In the genomic region with DNA sequence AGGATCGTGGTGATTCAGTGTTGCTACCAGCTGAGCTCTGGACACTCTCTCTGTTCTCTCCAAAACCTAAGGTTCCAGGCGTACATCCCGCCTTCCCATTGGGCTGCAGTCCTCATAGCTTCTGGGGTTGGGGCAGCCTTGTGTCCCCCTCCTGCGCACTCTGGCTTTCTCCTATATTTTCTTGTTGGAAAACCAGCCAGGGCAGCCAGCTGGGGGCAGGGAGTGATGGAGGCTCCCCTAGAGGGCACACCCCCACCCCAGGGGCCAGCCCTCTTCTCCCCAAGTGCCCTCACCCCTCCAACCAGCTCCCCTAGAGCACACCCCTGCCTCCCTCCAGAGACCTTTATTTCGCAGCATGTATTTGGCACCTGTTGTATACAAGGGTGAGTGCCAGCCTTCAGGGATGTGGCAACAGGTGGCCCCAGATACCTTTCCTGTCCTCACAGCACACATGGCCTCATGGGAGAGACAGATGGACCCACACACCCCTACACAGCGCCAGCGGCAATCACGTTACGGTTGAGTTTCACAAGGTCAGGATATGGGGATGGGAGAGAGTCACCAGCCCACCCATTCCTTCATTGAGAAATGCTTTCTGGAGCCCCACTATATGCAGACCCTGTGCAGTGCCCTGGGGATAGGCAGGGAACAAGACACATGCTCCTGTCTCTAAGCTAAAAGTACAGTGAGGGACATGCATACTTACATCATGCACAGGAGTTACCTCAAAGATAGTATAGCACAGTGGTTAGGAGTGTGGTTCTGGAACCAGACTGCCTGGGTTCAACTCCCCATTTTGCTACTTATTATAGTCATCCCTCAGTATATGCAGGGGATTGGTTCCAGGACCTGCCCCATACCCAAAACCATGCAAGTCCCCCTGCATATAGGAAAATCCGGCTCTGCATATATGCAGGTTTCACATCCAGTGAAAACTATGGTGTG, we compare ENCODE assay signal across 24 cellular contexts.
A peak's percentile ranks its signal among the peaks of the same experiment; 100 is the strongest.
DNase-seq lines count a peak whose midpoint lies in the region; ATAC-seq and TF ChIP-seq lines count a peak whose summit lies in the region.
"Had no signal": no experiment of that assay in that cellular context is flagged by ENCODE, and none has a peak within 500 bp of the region (broad histone marks: within the 10 kb centered on the region; RNA-seq: fewer than 3 reads in every experiment).

No MANE protein-coding gene starts in this region.

- POLR2A ChIA-PET in HCT116 (lab: Charles Lee), result no interaction called here
- POLR2A ChIA-PET in Panc1 (lab: Charles Lee), result interaction anchor here (0.6 kb wide), 1 partner anchor 14 kb away, joined by 6 read pairs; no protein-coding TSS in a partner anchor

- H2AFZ ChIP-seq in HCT116 (ENCODE audit: low read depth, low read length, poor library complexity, severe bottlenecking), result no peak overlapping the region
- H2AFZ ChIP-seq: PC-9 had no signal

- H3K4me3 Mint-ChIP-seq in progenitor cell of endocrine pancreas (ENCODE audit: low read depth), result no peak overlapping the region
- H3K4me3 Mint-ChIP-seq: CD4-positive, CD25-positive, alpha-beta regulatory T cell; HFFc6 had no signal

- DNase-seq in NCI-H1694 treated with DMSO at 0.1 percent for 48 hours (lab: John Stamatoyannopoulos, UW), result peak; percentile 12
- DNase-seq in NCI-H1694 (lab: John Stamatoyannopoulos, UW), result no peak
- DNase-seq in HCT116 (ENCODE audit: low read depth, low spot score), result no peak
- DNase-seq in Panc1 (ENCODE audit: low read depth, low spot score), result no peak
- DNase-seq in upper lobe of right lung, result no peak
- DNase-seq in progenitor cell of endocrine pancreas (ENCODE audit: low spot score, unreplicated experiment), result no peak
- no peak for DNase-seq in nucleus accumbens (lab: John Stamatoyannopoulos, UW)
- DNase-seq: 8988T; CD4-positive, CD25-positive, alpha-beta regulatory T cell; GDM1; HFFc6; IMR-90; NCI-H1092; NCI-H1436; NCI-H1930; NCI-H2107; NCI-H446 treated with DMSO at 0.1 percent for 48 hours; NCI-H526; PC-9; SHP77 had no signal

- no peaks in the 10 kb centered on the region for H3K27me3 Mint-ChIP-seq in progenitor cell of endocrine pancreas

- H3K79me2 ChIP-seq in HCT116 (ENCODE audit: insufficient read depth, low read length), result no peaks in the 10 kb centered on the region

- H3K27ac ChIP-seq in HCT116 (ENCODE audit: low read depth, low read length) (no peak overlapping the region), Panc1 (ENCODE audit: low read length) (no peak overlapping the region), upper lobe of right lung (no peak overlapping the region)
- H3K27ac ChIP-seq: BLaER1, KMS-11, PC-9, RWPE1 had no signal

- TF ChIP-seq CTCF in HCT116 (IDR thresholded peaks at IDR 0.05 in 2 of 3, conservative IDR thresholded peaks at IDR 0.05 in 1 of 3; ENCODE audit: borderline replicate concordance in 1 of 3, insufficient read depth in 1 of 3, low read depth in 2 of 3, low read length in 2 of 3) (no peak), Panc1 (IDR thresholded peaks at IDR 0.05) (no peak), upper lobe of right lung (IDR thresholded peaks at IDR 0.05) (no peak), progenitor cell of endocrine pancreas (IDR thresholded peaks at IDR 0.05; ENCODE audit: unreplicated experiment) (no peak)

- peaks cover 9% of the 10 kb centered on the region for H3K36me3 Mint-ChIP-seq in progenitor cell of endocrine pancreas (ENCODE audit: insufficient read depth)
- H3K36me3 Mint-ChIP-seq: CD4-positive, CD25-positive, alpha-beta regulatory T cell had no signal

- H3K9me3 ChIP-seq in HCT116 (ENCODE audit: control insufficient read depth in 1 of 2, insufficient read depth in 1 of 2, low read depth in 1 of 2, low read length in 2 of 2) (no peaks in the 10 kb centered on the region), Panc1 (ENCODE audit: control insufficient read depth, insufficient read depth, low read depth, low read length) (no peaks in the 10 kb centered on the region), upper lobe of right lung (no peaks in the 10 kb centered on the region)
- H3K9me3 ChIP-seq: BLaER1 had no signal

- ATAC-seq in HCT116 (peak; percentile 34; the same call in 1 of the 2 replicates), Panc1 (peak; percentile 76), upper lobe of right lung (peak; percentile 21)
- ATAC-seq: GM12878 had no signal

- H3K4me1 ChIP-seq in HCT116 (ENCODE audit: control insufficient read depth in 1 of 2, insufficient read depth in 2 of 2, low read length in 2 of 2), result no peaks in the 10 kb centered on the region
- H3K4me1 ChIP-seq in Panc1 (ENCODE audit: control insufficient read depth, insufficient read depth, low read length), result no peaks in the 10 kb centered on the region
- no peaks in the 10 kb centered on the region for H3K4me1 ChIP-seq in upper lobe of right lung

- TF ChIP-seq POLR2A in HCT116 (IDR thresholded peaks at IDR 0.05; ENCODE audit: borderline replicate concordance, extremely low read depth, insufficient read depth, insufficient read length), result no peak

- H3K9ac ChIP-seq in HCT116 (ENCODE audit: low read length), result no peak overlapping the region
- H3K9ac ChIP-seq: BLaER1, KMS-11 had no signal

- intact Hi-C loops in HCT116 (cut with micrococcal nuclease) (no loop called here), Panc1 (cut with micrococcal nuclease; ENCODE audit: unreplicated experiment) (no loop called here), upper lobe of right lung (cut with DNase I) (no loop called here)

- no peaks in the 10 kb centered on the region for H3K4me1 Mint-ChIP-seq in progenitor cell of endocrine pancreas (ENCODE audit: low read depth)

- CTCF ChIA-PET in HCT116 (lab: Charles Lee), result no interaction called here
- CTCF ChIA-PET in Panc1 (lab: Charles Lee), result interaction anchor here (0.6 kb wide), 1 partner anchor 31 kb away, joined by 3 read pairs; no protein-coding TSS in a partner anchor

- H3K36me3 ChIP-seq in HCT116 (ENCODE audit: control insufficient read depth in 1 of 2, insufficient read depth in 2 of 2, low read length in 2 of 2) (no peaks in the 10 kb centered on the region), Panc1 (ENCODE audit: control insufficient read depth, insufficient read depth, low read length) (no peaks in the 10 kb centered on the region), upper lobe of right lung (no peaks in the 10 kb centered on the region)
- H3K36me3 ChIP-seq: BLaER1 had no signal

- H3K4me2 ChIP-seq in HCT116 (ENCODE audit: low read length), result no peak overlapping the region
- H3K4me2 ChIP-seq: BLaER1, KMS-11, PC-9 had no signal

- H3K27me3 ChIP-seq in HCT116 (ENCODE audit: insufficient read depth, low read length), result peaks cover 5% of the 10 kb centered on the region
- no peaks in the 10 kb centered on the region; the same call in 1 of the 2 replicates for H3K27me3 ChIP-seq in Panc1 (ENCODE audit: control insufficient read depth, insufficient read depth, low read length)
- H3K27me3 ChIP-seq in upper lobe of right lung, result no peaks in the 10 kb centered on the region
- H3K27me3 ChIP-seq: BLaER1 had no signal

- no peaks in the 10 kb centered on the region for H3K9me3 Mint-ChIP-seq in progenitor cell of endocrine pancreas (ENCODE audit: low read depth)
- H3K9me3 Mint-ChIP-seq: HFFc6 had no signal

- no peak overlapping the region for H3K4me3 ChIP-seq in HCT116 (replicated peaks in 1 of 2; ENCODE audit: low read depth in 1 of 2, low read length in 2 of 2)
- no peak overlapping the region for H3K4me3 ChIP-seq in Panc1 (ENCODE audit: low read depth in 2 of 2, low read length in 2 of 2)
- H3K4me3 ChIP-seq in upper lobe of right lung, result no peak overlapping the region
- H3K4me3 ChIP-seq: BLaER1, GM12878, PC-9 had no signal

- no peak overlapping the region for H3K27ac Mint-ChIP-seq in progenitor cell of endocrine pancreas
- H3K27ac Mint-ChIP-seq: CD4-positive, CD25-positive, alpha-beta regulatory T cell; HFFc6 had no signal

- BruUV-seq in HCT116 (replicated peaks; lab: Mats Ljungman, UMichigan) (no TSS peak), Panc1 (replicated peaks; lab: Mats Ljungman, UMichigan) (no TSS peak)

- no peaks in the 10 kb centered on the region for H4K20me1 ChIP-seq in HCT116 (ENCODE audit: insufficient read depth)
- H4K20me1 ChIP-seq: BLaER1 had no signal

- no peaks in the 10 kb centered on the region for H3K9me2 ChIP-seq in HCT116 (ENCODE audit: insufficient read depth)

- in situ Hi-C loops in Panc1 (cut with HindIII; ENCODE audit: low pct_unique_long_range_greater_than_20kb, low sequenced_read_pairs), result no loop called here

- TF ChIP-seq RAD21 in HCT116 (IDR thresholded peaks at IDR 0.05; ENCODE audit: low read depth), result no peak

- RAD21 ChIA-PET in HCT116 (lab: Charles Lee; ENCODE audit: low non-redundant PET in 1 of 2, low total read pairs in 2 of 2, uncharacterized antibody in 2 of 2, unreplicated experiment in 2 of 2), result no interaction called here

TF ChIP-seq in HCT116, 20 proteins besides CTCF, POLR2A, EP300 and RAD21:
- TF ChIP-seq EZH2 (IDR thresholded peaks at IDR 0.05) (no peak), SIN3A (IDR thresholded peaks at IDR 0.05; ENCODE audit: low read depth) (no peak), POLR2AphosphoS5 (IDR thresholded peaks at IDR 0.05; ENCODE audit: low read depth, low read length) (no peak), ZNF274 (IDR thresholded peaks at IDR 0.05; ENCODE audit: low read depth, low read length) (no peak)

Comparison
In these comparisons a context has a peak if more than half of its experiments do, and no peak if none do; other contexts are left out.
1. ATAC-seq: peak in every context shown above with its lines; median percentile 76 in Panc1; 34 in HCT116; 21 in upper lobe of right lung.